1 cellular context compared by ENCODE assay signal in the genomic region with DNA sequence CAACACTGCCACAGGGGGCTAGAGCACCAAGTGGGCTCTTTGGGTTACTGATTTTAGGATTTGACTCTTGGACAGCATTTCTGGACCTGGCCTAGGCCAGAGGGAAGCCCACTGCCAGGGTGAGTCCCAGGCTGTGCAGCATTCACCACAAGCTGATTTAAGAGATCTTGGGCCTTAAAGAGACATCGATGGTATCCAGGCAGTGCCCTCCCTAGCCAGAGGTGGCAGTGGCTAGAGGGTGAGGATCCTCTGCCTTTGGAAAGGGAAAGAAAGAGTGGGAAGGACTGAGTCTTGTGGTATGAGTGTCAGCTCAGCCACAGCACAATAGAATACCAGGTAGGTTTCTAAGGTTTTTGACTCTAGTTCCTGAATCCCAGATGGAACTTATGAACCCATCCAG.
TF ChIP-seq lines count a peak whose summit lies in the region.

No MANE protein-coding gene starts in this region.

TF ChIP-seq in WTC11, 78 proteins besides CTCF, POLR2A, EP300 and RAD21 (continued from another document):
- TF ChIP-seq, protein P1, sequence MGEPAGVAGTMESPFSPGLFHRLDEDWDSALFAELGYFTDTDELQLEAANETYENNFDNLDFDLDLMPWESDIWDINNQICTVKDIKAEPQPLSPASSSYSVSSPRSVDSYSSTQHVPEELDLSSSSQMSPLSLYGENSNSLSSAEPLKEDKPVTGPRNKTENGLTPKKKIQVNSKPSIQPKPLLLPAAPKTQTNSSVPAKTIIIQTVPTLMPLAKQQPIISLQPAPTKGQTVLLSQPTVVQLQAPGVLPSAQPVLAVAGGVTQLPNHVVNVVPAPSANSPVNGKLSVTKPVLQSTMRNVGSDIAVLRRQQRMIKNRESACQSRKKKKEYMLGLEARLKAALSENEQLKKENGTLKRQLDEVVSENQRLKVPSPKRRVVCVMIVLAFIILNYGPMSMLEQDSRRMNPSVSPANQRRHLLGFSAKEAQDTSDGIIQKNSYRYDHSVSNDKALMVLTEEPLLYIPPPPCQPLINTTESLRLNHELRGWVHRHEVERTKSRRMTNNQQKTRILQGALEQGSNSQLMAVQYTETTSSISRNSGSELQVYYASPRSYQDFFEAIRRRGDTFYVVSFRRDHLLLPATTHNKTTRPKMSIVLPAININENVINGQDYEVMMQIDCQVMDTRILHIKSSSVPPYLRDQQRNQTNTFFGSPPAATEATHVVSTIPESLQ (CRISPR knock-in tag; IDR thresholded peaks at IDR 0.05), result no peak
- TF ChIP-seq, protein P2, sequence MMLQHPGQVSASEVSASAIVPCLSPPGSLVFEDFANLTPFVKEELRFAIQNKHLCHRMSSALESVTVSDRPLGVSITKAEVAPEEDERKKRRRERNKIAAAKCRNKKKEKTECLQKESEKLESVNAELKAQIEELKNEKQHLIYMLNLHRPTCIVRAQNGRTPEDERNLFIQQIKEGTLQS (CRISPR knock-in tag; conservative IDR thresholded peaks at IDR 0.05), result no peak
- TF ChIP-seq, protein P3, sequence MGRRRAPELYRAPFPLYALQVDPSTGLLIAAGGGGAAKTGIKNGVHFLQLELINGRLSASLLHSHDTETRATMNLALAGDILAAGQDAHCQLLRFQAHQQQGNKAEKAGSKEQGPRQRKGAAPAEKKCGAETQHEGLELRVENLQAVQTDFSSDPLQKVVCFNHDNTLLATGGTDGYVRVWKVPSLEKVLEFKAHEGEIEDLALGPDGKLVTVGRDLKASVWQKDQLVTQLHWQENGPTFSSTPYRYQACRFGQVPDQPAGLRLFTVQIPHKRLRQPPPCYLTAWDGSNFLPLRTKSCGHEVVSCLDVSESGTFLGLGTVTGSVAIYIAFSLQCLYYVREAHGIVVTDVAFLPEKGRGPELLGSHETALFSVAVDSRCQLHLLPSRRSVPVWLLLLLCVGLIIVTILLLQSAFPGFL (CRISPR knock-in tag; IDR thresholded peaks at IDR 0.05; ENCODE audit: borderline replicate concordance), result no peak
TF ChIP-seq in WTC11: peak in this region for 0.
